In genomic region chr6:121033091-121033490, GRCh38 we compare ENCODE assay signal across 24 cellular contexts.
"Had no signal": no experiment of that assay in that cellular context is flagged by ENCODE, and none has a peak within 500 bp of the region (broad histone marks: within the 10 kb centered on the region; RNA-seq: fewer than 3 reads in every experiment).

No MANE protein-coding gene starts in this region.

- H3K4me1 ChIP-seq: left ventricle myocardium inferior, prostate gland, spleen, suprapubic skin, tibial artery, uterus had no signal

- H3K4me3 Mint-ChIP-seq: memory B cell; naive thymus-derived CD4-positive, alpha-beta T cell; natural killer cell treated with Interleukin-12 subunit alpha and Interleukin-12 subunit beta and Interleukin-15 and Interleukin-18, amount 100 ng/mL, for 72 hours; stimulated activated effector memory CD8-positive, alpha-beta T cell treated with anti-CD3 and anti-CD28 coated beads, Interleukin-12 subunit alpha, Interleukin-12 subunit beta, amount 100 ng/mL, for 72 hours; stimulated activated naive CD8-positive, alpha-beta T cell treated with anti-CD3 and anti-CD28 coated beads, Interleukin-15, Interleukin-2, amounts not matched to agents 100 ng/mL and 50 ng/mL, for 24 hours; type B pancreatic cell had no signal

- H3K4me1 Mint-ChIP-seq: memory B cell; naive thymus-derived CD4-positive, alpha-beta T cell; stimulated activated effector memory CD8-positive, alpha-beta T cell treated with anti-CD3 and anti-CD28 coated beads, Interleukin-12 subunit alpha, Interleukin-12 subunit beta, amount 100 ng/mL, for 72 hours had no signal

- H3K27me3 Mint-ChIP-seq: memory B cell; natural killer cell treated with Interleukin-12 subunit alpha and Interleukin-12 subunit beta and Interleukin-15 and Interleukin-18, amount 100 ng/mL, for 72 hours; stimulated activated naive CD8-positive, alpha-beta T cell treated with anti-CD3 and anti-CD28 coated beads, Interleukin-15, Interleukin-2, amounts not matched to agents 100 ng/mL and 50 ng/mL, for 24 hours; type B pancreatic cell had no signal

- H3K9me3 Mint-ChIP-seq: memory B cell; naive thymus-derived CD4-positive, alpha-beta T cell; stimulated activated effector memory CD8-positive, alpha-beta T cell treated with anti-CD3 and anti-CD28 coated beads, Interleukin-12 subunit alpha, Interleukin-12 subunit beta, amount 100 ng/mL, for 72 hours; stimulated activated naive CD8-positive, alpha-beta T cell treated with anti-CD3 and anti-CD28 coated beads, Interleukin-15, Interleukin-2, amounts not matched to agents 100 ng/mL and 50 ng/mL, for 24 hours; type B pancreatic cell had no signal

- H3K36me3 ChIP-seq: left ventricle myocardium inferior, ovary, prostate gland, spleen, suprapubic skin, thoracic aorta, tibial artery, uterus had no signal

- H3K9me3 ChIP-seq: left ventricle myocardium inferior, mucosa of descending colon, ovary, prostate gland, suprapubic skin, thoracic aorta, tibial artery, uterus had no signal

- H3K36me3 Mint-ChIP-seq: memory B cell; naive thymus-derived CD4-positive, alpha-beta T cell; natural killer cell treated with Interleukin-12 subunit alpha and Interleukin-12 subunit beta and Interleukin-15 and Interleukin-18, amount 100 ng/mL, for 72 hours; stimulated activated effector memory CD8-positive, alpha-beta T cell treated with anti-CD3 and anti-CD28 coated beads, Interleukin-12 subunit alpha, Interleukin-12 subunit beta, amount 100 ng/mL, for 72 hours; type B pancreatic cell had no signal

- H3K27ac ChIP-seq: hepatocyte, left ventricle myocardium inferior, ovary, prostate gland, skin epidermis, spleen, suprapubic skin, thoracic aorta, tibial artery, uterus had no signal

- DNase-seq: left ventricle myocardium inferior; midbrain; mucosa of descending colon; naive thymus-derived CD4-positive, alpha-beta T cell; ovary; posterior cingulate gyrus; retina; right cardiac atrium; spleen; stimulated activated CD4-positive, alpha-beta T cell treated with anti-CD3 and anti-CD28 coated beads, Interleukin-4, amount 100 ng/mL, for 24 hours; stimulated activated naive CD4-positive, alpha-beta T cell; tibial artery; uterus had no signal

- FAIRE-seq: keratinocyte had no signal

- H3K27me3 ChIP-seq: hepatocyte, ovary, spleen, suprapubic skin, tibial artery, uterus had no signal

- H3K27ac Mint-ChIP-seq: memory B cell; naive thymus-derived CD4-positive, alpha-beta T cell; natural killer cell treated with Interleukin-12 subunit alpha and Interleukin-12 subunit beta and Interleukin-15 and Interleukin-18, amount 100 ng/mL, for 72 hours; stimulated activated effector memory CD8-positive, alpha-beta T cell treated with anti-CD3 and anti-CD28 coated beads, Interleukin-12 subunit alpha, Interleukin-12 subunit beta, amount 100 ng/mL, for 72 hours; stimulated activated naive CD8-positive, alpha-beta T cell treated with anti-CD3 and anti-CD28 coated beads, Interleukin-15, Interleukin-2, amounts not matched to agents 100 ng/mL and 50 ng/mL, for 24 hours; type B pancreatic cell had no signal

- H3K4me3 ChIP-seq: hepatocyte, left ventricle myocardium inferior, mucosa of descending colon, ovary, prostate gland, skin epidermis, spleen, suprapubic skin, thoracic aorta, tibial artery, uterus had no signal
